12 cellular contexts compared by ENCODE assay signal in the genomic region with DNA sequence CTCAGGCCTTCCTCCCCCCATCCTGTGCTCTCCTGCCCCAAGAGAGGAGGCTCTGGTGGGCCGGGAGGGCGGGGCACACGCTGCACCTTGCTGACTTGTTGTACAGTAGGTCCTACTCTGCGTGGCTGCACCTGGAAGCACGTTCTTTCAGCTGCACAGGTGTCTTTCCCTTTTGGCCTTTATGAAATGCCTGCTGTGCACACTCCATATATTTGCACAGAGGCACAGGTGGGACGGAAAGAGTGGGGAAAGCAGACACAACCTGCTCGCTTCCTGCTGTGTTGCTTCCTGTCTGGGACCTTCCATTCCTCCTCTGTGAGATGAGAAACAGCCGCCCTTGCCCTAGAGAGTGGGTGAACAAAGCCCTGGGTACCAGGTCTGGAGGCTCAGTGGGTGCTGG. TPM values are rescaled to one million over a fixed set of nuclear protein-coding genes. Genes with fewer than 3 reads are reported as not detected.
A peak's percentile ranks its signal among the peaks of the same experiment; 100 is the strongest.
DNase-seq lines count a peak whose midpoint lies in the region; ATAC-seq and TF ChIP-seq lines count a peak whose summit lies in the region.
"Had no signal": no experiment of that assay in that cellular context is flagged by ENCODE, and none has a peak within 500 bp of the region (broad histone marks: within the 10 kb centered on the region; RNA-seq: fewer than 3 reads in every experiment).

No MANE protein-coding gene starts in this region.

- peak overlapping the region; percentile 42 for H3K27ac Mint-ChIP-seq in activated naive CD4-positive, alpha-beta T cell treated with anti-CD3 and anti-CD28 coated beads for 36 hours
- peak overlapping the region; percentile 16 for H3K27ac Mint-ChIP-seq in stimulated activated naive CD8-positive, alpha-beta T cell treated with anti-CD3 and anti-CD28 coated beads, Interleukin-15, Interleukin-2, amounts not matched to agents 100 ng/mL and 50 ng/mL, for 24 hours

- no peaks in the 10 kb centered on the region for H3K9me3 Mint-ChIP-seq in activated naive CD4-positive, alpha-beta T cell treated with anti-CD3 and anti-CD28 coated beads for 36 hours
- no peaks in the 10 kb centered on the region for H3K9me3 Mint-ChIP-seq in stimulated activated naive CD8-positive, alpha-beta T cell treated with anti-CD3 and anti-CD28 coated beads, Interleukin-15, Interleukin-2, amounts not matched to agents 100 ng/mL and 50 ng/mL, for 24 hours

- ATAC-seq in HG03469 (IDR thresholded peaks at IDR 0.05; ENCODE audit: unreplicated experiment) = no peak
- ATAC-seq: heart left ventricle had no signal

- no peak for TF ChIP-seq POLR2A in suprapubic skin (IDR thresholded peaks at IDR 0.05)

- DNase-seq in activated naive CD4-positive, alpha-beta T cell treated with anti-CD3 and anti-CD28 coated beads for 36 hours = peak; percentile 37
- DNase-seq in activated naive CD4-positive, alpha-beta T cell (lab: John Stamatoyannopoulos, UW) = no peak
- DNase-seq in NCI-H2081 (lab: John Stamatoyannopoulos, UW) (peak; percentile 83 to 96), suprapubic skin (ENCODE audit: low spot score in 2 of 2) (no peak), GM19240 (ENCODE audit: insufficient read length, low spot score) (no peak)
- DNase-seq: heart left ventricle, PC-9, uterus had no signal

- intact Hi-C loops in activated naive CD4-positive, alpha-beta T cell treated with anti-CD3 and anti-CD28 coated beads for 36 hours (cut with micrococcal nuclease) = no loop called here

- TF ChIP-seq CTCF in VCaP (conservative IDR thresholded peaks at IDR 0.05) (no peak), suprapubic skin (IDR thresholded peaks at IDR 0.05) (no peak)

- peak overlapping the region; percentile 53 for H3K27ac ChIP-seq in VCaP
- H3K27ac ChIP-seq in suprapubic skin = no peak overlapping the region
- H3K27ac ChIP-seq: heart left ventricle, HL-60, PC-9, uterus had no signal

- CTCF ChIA-PET in activated naive CD4-positive, alpha-beta T cell treated with anti-CD3 and anti-CD28 coated beads for 36 hours (lab: Charles Lee) = interaction anchor here (0.8 to 1.2 kb wide), 2 partner anchors 13 to 49 kb away, joined by 3 to 4 read pairs; no protein-coding TSS in a partner anchor

- H3K27me3 Mint-ChIP-seq in activated naive CD4-positive, alpha-beta T cell treated with anti-CD3 and anti-CD28 coated beads for 36 hours (ENCODE audit: low read depth) = no peaks in the 10 kb centered on the region
- no peaks in the 10 kb centered on the region for H3K27me3 Mint-ChIP-seq in stimulated activated naive CD8-positive, alpha-beta T cell treated with anti-CD3 and anti-CD28 coated beads, Interleukin-15, Interleukin-2, amounts not matched to agents 100 ng/mL and 50 ng/mL, for 24 hours

- peaks cover 21% of the 10 kb centered on the region for H3K4me1 ChIP-seq in suprapubic skin

- no peak overlapping the region for H3K4me3 ChIP-seq in suprapubic skin
- H3K4me3 ChIP-seq: heart left ventricle, PC-9, uterus had no signal

- peak overlapping the region; percentile 63 for H3K4me3 Mint-ChIP-seq in activated naive CD4-positive, alpha-beta T cell treated with anti-CD3 and anti-CD28 coated beads for 36 hours
- H3K4me3 Mint-ChIP-seq in stimulated activated naive CD8-positive, alpha-beta T cell treated with anti-CD3 and anti-CD28 coated beads, Interleukin-15, Interleukin-2, amounts not matched to agents 100 ng/mL and 50 ng/mL, for 24 hours = no peak overlapping the region

- peaks cover 1% of the 10 kb centered on the region for H3K36me3 Mint-ChIP-seq in activated naive CD4-positive, alpha-beta T cell treated with anti-CD3 and anti-CD28 coated beads for 36 hours (ENCODE audit: low read depth)
- H3K36me3 Mint-ChIP-seq in stimulated activated naive CD8-positive, alpha-beta T cell treated with anti-CD3 and anti-CD28 coated beads, Interleukin-15, Interleukin-2, amounts not matched to agents 100 ng/mL and 50 ng/mL, for 24 hours (ENCODE audit: low read depth) = peaks cover 6% of the 10 kb centered on the region

- no peaks in the 10 kb centered on the region for H3K27me3 ChIP-seq in suprapubic skin
- H3K27me3 ChIP-seq: heart left ventricle, uterus had no signal

- H3K9me3 ChIP-seq in suprapubic skin = no peaks in the 10 kb centered on the region
- H3K9me3 ChIP-seq: heart left ventricle, uterus had no signal

- WGBS in suprapubic skin = 89% methylated on average over 8 of the region's 8 CpGs

- H3K36me3 ChIP-seq in suprapubic skin = no peaks in the 10 kb centered on the region
- H3K36me3 ChIP-seq: uterus had no signal

- peaks cover 69% of the 10 kb centered on the region for H3K4me1 Mint-ChIP-seq in activated naive CD4-positive, alpha-beta T cell treated with anti-CD3 and anti-CD28 coated beads for 36 hours (ENCODE audit: low read depth)
- peaks cover 58% of the 10 kb centered on the region for H3K4me1 Mint-ChIP-seq in stimulated activated naive CD8-positive, alpha-beta T cell treated with anti-CD3 and anti-CD28 coated beads, Interleukin-15, Interleukin-2, amounts not matched to agents 100 ng/mL and 50 ng/mL, for 24 hours (ENCODE audit: low read depth)

- no peak for TF ChIP-seq EP300 in suprapubic skin (IDR thresholded peaks at IDR 0.05)

RNA-seq across cellular contexts. Expression of a gene that starts 4.8 kb away (rescaled TPM):
- total RNA-seq in activated naive CD4-positive, alpha-beta T cell treated with anti-CD3 and anti-CD28 coated beads for 36 hours = 10 to 100 TPM; 54.7 to 54.9 TPM
- 10 to 100 TPM; 22.6 to 51.4 (median 34.4) TPM for total RNA-seq in suprapubic skin

RNA-seq across cellular contexts. Expression of a gene that starts 4.9 kb away (rescaled TPM):
- 10 to 100 TPM; 45.3 to 45.7 TPM for total RNA-seq in activated naive CD4-positive, alpha-beta T cell treated with anti-CD3 and anti-CD28 coated beads for 36 hours
- 10 to 100 TPM; 32.7 to 71.9 (median 43.7) TPM for total RNA-seq in suprapubic skin

RNA-seq across cellular contexts. Expression of a gene that starts 16.1 kb away (rescaled TPM):
- 10 to 100 TPM; 26.2 to 28.2 TPM for total RNA-seq in activated naive CD4-positive, alpha-beta T cell treated with anti-CD3 and anti-CD28 coated beads for 36 hours
- 10 to 100 TPM; 31.7 to 44.7 (median 36.3) TPM for total RNA-seq in suprapubic skin

RNA-seq across cellular contexts. Expression of a gene that starts 37.0 kb away (rescaled TPM):
- total RNA-seq in activated naive CD4-positive, alpha-beta T cell treated with anti-CD3 and anti-CD28 coated beads for 36 hours = 10 to 100 TPM; 18.8 to 21.3 TPM
- 10 to 100 TPM; 18.0 to 24.5 (median 20.8) TPM for total RNA-seq in suprapubic skin

Comparison
In these comparisons a context has a peak if more than half of its experiments do, and no peak if none do; other contexts are left out.
1. DNase-seq: peak in activated naive CD4-positive, alpha-beta T cell treated with anti-CD3 and anti-CD28 coated beads for 36 hours (single experiment) and NCI-H2081 (2 of 2); none in activated naive CD4-positive, alpha-beta T cell (0 of 4), suprapubic skin (0 of 2) and GM19240 (single experiment).